Comparison of ENCODE assay signal across 1 cellular context in the genomic region with DNA sequence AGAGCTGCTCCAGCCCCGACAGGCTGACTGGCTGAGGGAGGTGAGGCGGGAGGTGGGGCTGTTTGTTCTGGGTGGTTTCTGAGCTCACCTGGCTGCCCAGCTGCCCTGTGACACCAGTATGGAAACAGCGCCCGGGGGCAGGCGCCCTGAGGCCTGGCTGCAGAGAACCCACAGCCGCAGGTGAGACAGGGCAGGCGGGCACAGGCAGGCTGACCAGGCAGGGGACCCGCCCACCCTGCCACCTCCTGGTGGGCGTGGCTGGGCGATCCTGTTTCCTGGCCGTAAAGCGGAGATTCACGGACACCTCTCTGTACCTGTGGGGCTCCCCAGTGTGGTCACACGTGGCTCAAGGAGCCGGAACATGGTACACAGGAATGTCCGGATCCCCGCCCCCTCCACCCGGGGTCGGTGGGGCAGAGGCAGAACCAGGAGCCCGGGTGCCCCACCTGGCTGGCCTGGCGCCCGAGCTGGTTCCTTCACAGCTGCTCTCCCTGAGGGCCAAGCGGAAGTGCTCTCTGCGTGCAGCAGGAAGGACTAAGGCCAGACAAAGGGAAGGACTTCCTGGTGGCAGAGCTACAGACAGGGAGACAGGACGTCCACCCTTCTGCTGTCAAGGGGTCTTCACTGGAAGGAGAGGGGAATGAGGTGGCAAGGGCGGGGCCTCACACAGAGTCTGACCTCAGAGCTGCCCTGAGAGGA.
TF ChIP-seq lines count a peak whose summit lies in the region.

No MANE protein-coding gene starts in this region.

TF ChIP-seq in H1, 55 proteins besides CTCF, POLR2A, EP300 and RAD21 (continued from another document):
- TF ChIP-seq, protein P1, sequence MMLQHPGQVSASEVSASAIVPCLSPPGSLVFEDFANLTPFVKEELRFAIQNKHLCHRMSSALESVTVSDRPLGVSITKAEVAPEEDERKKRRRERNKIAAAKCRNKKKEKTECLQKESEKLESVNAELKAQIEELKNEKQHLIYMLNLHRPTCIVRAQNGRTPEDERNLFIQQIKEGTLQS (IDR thresholded peaks at IDR 0.05; ENCODE audit: insufficient read depth, low read depth, low read length) = no peak
- TF ChIP-seq KDM1A (IDR thresholded peaks at IDR 0.05; ENCODE audit: borderline replicate concordance, low read length) (peak; percentile 84; the same call in 1 of the 2 replicates), SAP30 (IDR thresholded peaks at IDR 0.05; ENCODE audit: insufficient read depth, insufficient replicate concordance, low read length) (no peak), HDAC2 (IDR thresholded peaks at IDR 0.05; ENCODE audit: borderline replicate concordance in 1 of 2, low read depth in 2 of 2, low read length in 2 of 2) (no peak), YY1 (IDR thresholded peaks at IDR 0.05; ENCODE audit: low read depth, low read length) (no peak)
